In genomic region chr17:2070241-2071023, GRCh38 we compare ENCODE assay signal across 8 cellular contexts. TPM values are rescaled to one million over a fixed set of nuclear protein-coding genes. Genes with fewer than 3 reads are reported as not detected.
DNase-seq lines count a peak whose midpoint lies in the region; ATAC-seq, FAIRE-seq and TF ChIP-seq lines count a peak whose summit lies in the region.

No MANE protein-coding gene starts in this region.

- H3K4me3 ChIP-seq in mucosa of descending colon: no peak overlapping the region

- FAIRE-seq in HTR-8/SVneo (lab: Jason Lieb, UNC): no peak

- peak overlapping the region; percentile 60 for H3K4me3 Mint-ChIP-seq in activated CD4-positive, alpha-beta memory T cell treated with anti-CD3 and anti-CD28 coated beads for 36 hours

- H3K9me3 ChIP-seq in mucosa of descending colon: no peaks in the 10 kb centered on the region

- H3K4me1 Mint-ChIP-seq in activated CD4-positive, alpha-beta memory T cell treated with anti-CD3 and anti-CD28 coated beads for 36 hours (ENCODE audit: low read depth): peaks cover 48% of the 10 kb centered on the region

- DNase-seq in activated effector memory CD4-positive, alpha-beta T cell treated with anti-CD3 and anti-CD28 coated beads, Interleukin-2, amount 50 U/mL, for 16 hours: peak; percentile 85
- DNase-seq in activated effector memory CD4-positive, alpha-beta T cell treated with Interleukin-2 at 50 U/mL for 16 hours: no peak
- DNase-seq in activated CD4-positive, alpha-beta memory T cell treated with anti-CD3 and anti-CD28 coated beads for 36 hours: peak; percentile 93
- DNase-seq in mucosa of descending colon (no peak), NCI-H2029 treated with DMSO at 0.1 percent for 48 hours (lab: John Stamatoyannopoulos, UW) (no peak), HTR-8/SVneo (ENCODE audit: insufficient read length, low spot score) (no peak), NCI-H1048 (lab: John Stamatoyannopoulos, UW) (no peak)

- H3K27me3 Mint-ChIP-seq in activated CD4-positive, alpha-beta memory T cell treated with anti-CD3 and anti-CD28 coated beads for 36 hours: peaks cover 2% of the 10 kb centered on the region

- intact Hi-C loops in activated CD4-positive, alpha-beta memory T cell treated with anti-CD3 and anti-CD28 coated beads for 36 hours (cut with micrococcal nuclease): loop anchor here (1.0 kb wide), 2 partner anchors 17 to 170 kb away; no protein-coding TSS in a partner anchor
- intact Hi-C loops in mucosa of descending colon (cut with DNase I, micrococcal nuclease): no loop called here

- ATAC-seq in HG02973 (IDR thresholded peaks at IDR 0.05; ENCODE audit: unreplicated experiment): peak; percentile 61
- ATAC-seq in mucosa of descending colon: peak; percentile 7

- POLR2A ChIA-PET in activated CD4-positive, alpha-beta memory T cell treated with anti-CD3 and anti-CD28 coated beads for 36 hours (lab: Charles Lee): interaction anchor here (0.5 to 5.7 kb wide), 12 partner anchors 12 to 1643 kb away, joined by 3 to 82 read pairs (median 4); no protein-coding TSS in a partner anchor

- peak overlapping the region; percentile 93 for H3K27ac Mint-ChIP-seq in activated CD4-positive, alpha-beta memory T cell treated with anti-CD3 and anti-CD28 coated beads for 36 hours

- no peak for TF ChIP-seq CTCF in mucosa of descending colon (IDR thresholded peaks at IDR 0.05)

- no peaks in the 10 kb centered on the region for H3K36me3 ChIP-seq in mucosa of descending colon (ENCODE audit: low read depth)

- peaks cover 7% of the 10 kb centered on the region for H3K4me1 ChIP-seq in mucosa of descending colon (ENCODE audit: low read depth)

- H3K36me3 Mint-ChIP-seq in activated CD4-positive, alpha-beta memory T cell treated with anti-CD3 and anti-CD28 coated beads for 36 hours: peaks cover 50% of the 10 kb centered on the region

- no peaks in the 10 kb centered on the region for H3K9me3 Mint-ChIP-seq in activated CD4-positive, alpha-beta memory T cell treated with anti-CD3 and anti-CD28 coated beads for 36 hours

- CTCF ChIA-PET in activated CD4-positive, alpha-beta memory T cell treated with anti-CD3 and anti-CD28 coated beads for 36 hours (lab: Charles Lee): interaction anchor here (0.9 to 8.3 kb wide), 8 partner anchors 13 to 212 kb away, joined by 3 to 122 read pairs (median 6); partner anchors contain the start of gene HIC1

RNA-seq across cellular contexts. Expression of gene HIC1, which starts 15.5 kb away (rescaled TPM):
- 10 to 100 TPM; 13.1 to 13.2 TPM for total RNA-seq in activated CD4-positive, alpha-beta memory T cell treated with anti-CD3 and anti-CD28 coated beads for 36 hours
- 10 to 100 TPM in 2 of 3 donors, 1 to 10 TPM in 1; 6.0 to 28.9 (median 13.5) TPM for total RNA-seq in mucosa of descending colon

RNA-seq across cellular contexts. Expression of gene OVCA2, which starts 28.6 kb away (rescaled TPM):
- total RNA-seq in activated CD4-positive, alpha-beta memory T cell treated with anti-CD3 and anti-CD28 coated beads for 36 hours: 10 to 100 TPM; 31.7 to 34.8 TPM
- total RNA-seq in mucosa of descending colon: 10 to 100 TPM; 25.3 to 35.5 (median 33.0) TPM

RNA-seq across cellular contexts. Expression of gene DPH1, which starts 40.5 kb away (rescaled TPM):
- 10 to 100 TPM; 29.4 to 31.1 TPM for total RNA-seq in activated CD4-positive, alpha-beta memory T cell treated with anti-CD3 and anti-CD28 coated beads for 36 hours
- 10 to 100 TPM; 33.1 to 43.7 (median 42.2) TPM for total RNA-seq in mucosa of descending colon

RNA-seq across cellular contexts. Expression of gene RTN4RL1, which starts 45.3 kb away (rescaled TPM):
- total RNA-seq in activated CD4-positive, alpha-beta memory T cell treated with anti-CD3 and anti-CD28 coated beads for 36 hours: under 1 TPM; 0.17 to 0.21 TPM
- total RNA-seq in mucosa of descending colon: under 1 TPM; 0.14 to 0.47 (median 0.43) TPM

Comparison
In these comparisons a context has a peak if more than half of its experiments do, and no peak if none do; other contexts are left out.
1. DNase-seq: peak in activated effector memory CD4-positive, alpha-beta T cell treated with anti-CD3 and anti-CD28 coated beads, Interleukin-2, amount 50 U/mL, for 16 hours (single experiment) and activated CD4-positive, alpha-beta memory T cell treated with anti-CD3 and anti-CD28 coated beads for 36 hours (single experiment); none in activated effector memory CD4-positive, alpha-beta T cell treated with Interleukin-2 at 50 U/mL for 16 hours (single experiment), mucosa of descending colon (0 of 3), NCI-H2029 treated with DMSO at 0.1 percent for 48 hours (single experiment), HTR-8/SVneo (single experiment) and NCI-H1048 (single experiment).